8 cellular contexts compared by ENCODE assay signal in genomic region chr7:94696981-94697670, GRCh38. TPM values are rescaled to one million over a fixed set of nuclear protein-coding genes. Genes with fewer than 3 reads are reported as not detected.
DNase-seq lines count a peak whose midpoint lies in the region; ATAC-seq and TF ChIP-seq lines count a peak whose summit lies in the region.

No MANE protein-coding gene starts in this region.

- DNase-seq in HFFc6: peak; percentile 95
- peak; percentile 55 for DNase-seq in SW480 (ENCODE audit: low spot score)
- DNase-seq in left cardiac atrium: peak; percentile 42
- peak; percentile 95 for DNase-seq in stromal cell of bone marrow (ENCODE audit: low read depth)
- DNase-seq in HUDEP-2 (lab: John Stamatoyannopoulos, UW; ENCODE audit: unreplicated experiment in 76 of 76): no peak
- no peak for DNase-seq in activated CD4-positive, alpha-beta memory T cell treated with anti-CD3 and anti-CD28 coated beads, Interleukin-2, amount 10 ng/mL, durations not matched to agents 7 days and 5 days
- DNase-seq in GM23338 (ENCODE audit: low spot score): no peak
- DNase-seq in neural progenitor cell (ENCODE audit: low spot score): no peak

- H3K36me3 ChIP-seq in GM23338 (ENCODE audit: insufficient read depth) (no peaks in the 10 kb centered on the region), neural progenitor cell (no peaks in the 10 kb centered on the region)

- H3K27ac Mint-ChIP-seq in HFFc6 (peak overlapping the region; percentile 87), GM23338 (no peak overlapping the region), neural progenitor cell (no peak overlapping the region)
- no peak overlapping the region for H3K27ac Mint-ChIP-seq in activated CD4-positive, alpha-beta memory T cell treated with anti-CD3 and anti-CD28 coated beads, Interleukin-2, amount 10 ng/mL, durations not matched to agents 7 days and 5 days

- H3K4me1 ChIP-seq in GM23338 (ENCODE audit: insufficient read depth) (no peaks in the 10 kb centered on the region; the same call in 1 of the 2 replicates), neural progenitor cell (peaks cover 19% of the 10 kb centered on the region)

- POLR2A ChIA-PET in activated CD4-positive, alpha-beta memory T cell treated with anti-CD3 and anti-CD28 coated beads, Interleukin-2, amount 10 ng/mL, durations not matched to agents 7 days and 5 days (lab: Charles Lee): no interaction called here

- no peak overlapping the region for H3K9ac ChIP-seq in neural progenitor cell

- H3K27ac ChIP-seq in GM23338 (ENCODE audit: low read depth) (no peak overlapping the region), neural progenitor cell (no peak overlapping the region)

- H3K4me2 ChIP-seq in GM23338: no peak overlapping the region
- H3K4me2 ChIP-seq in neural progenitor cell: no peak overlapping the region

- TF ChIP-seq CTCF in HFFc6 (IDR thresholded peaks at IDR 0.05): no peak
- TF ChIP-seq CTCF in GM23338 (conservative IDR thresholded peaks at IDR 0.05; ENCODE audit: low read depth in 2 of 2): no peak
- no peak for TF ChIP-seq CTCF in neural progenitor cell (IDR thresholded peaks at IDR 0.05)

- no peaks in the 10 kb centered on the region for H3K9me2 ChIP-seq in GM23338 (ENCODE audit: insufficient read depth)

- intact Hi-C loops in left cardiac atrium (cut with DNase I): no loop called here

- H3K4me1 Mint-ChIP-seq in HFFc6 (ENCODE audit: low read depth) (peaks cover 35% of the 10 kb centered on the region), GM23338 (peaks cover 8% of the 10 kb centered on the region; the same call in 2 of the 3 replicates), neural progenitor cell (peaks cover 13% of the 10 kb centered on the region)
- H3K4me1 Mint-ChIP-seq in activated CD4-positive, alpha-beta memory T cell treated with anti-CD3 and anti-CD28 coated beads, Interleukin-2, amount 10 ng/mL, durations not matched to agents 7 days and 5 days: no peaks in the 10 kb centered on the region

- H2AFZ ChIP-seq in GM23338: no peak overlapping the region
- no peak overlapping the region for H2AFZ ChIP-seq in neural progenitor cell (replicated peaks)

- H3K4me3 Mint-ChIP-seq in HFFc6 (no peak overlapping the region), GM23338 (no peak overlapping the region), neural progenitor cell (no peak overlapping the region)
- H3K4me3 Mint-ChIP-seq in activated CD4-positive, alpha-beta memory T cell treated with anti-CD3 and anti-CD28 coated beads, Interleukin-2, amount 10 ng/mL, durations not matched to agents 7 days and 5 days: no peak overlapping the region

- H3K9me3 Mint-ChIP-seq in HFFc6 (no peaks in the 10 kb centered on the region), GM23338 (no peaks in the 10 kb centered on the region; the same call in 2 of the 3 replicates), neural progenitor cell (peaks cover 10% of the 10 kb centered on the region)
- H3K9me3 Mint-ChIP-seq in activated CD4-positive, alpha-beta memory T cell treated with anti-CD3 and anti-CD28 coated beads, Interleukin-2, amount 10 ng/mL, durations not matched to agents 7 days and 5 days: no peaks in the 10 kb centered on the region

- CTCF ChIA-PET in activated CD4-positive, alpha-beta memory T cell treated with anti-CD3 and anti-CD28 coated beads, Interleukin-2, amount 10 ng/mL, durations not matched to agents 7 days and 5 days (lab: Charles Lee): no interaction called here

- H3K4me3 ChIP-seq in GM23338 (no peak overlapping the region), neural progenitor cell (no peak overlapping the region)

- no peaks in the 10 kb centered on the region for H3K36me3 Mint-ChIP-seq in HFFc6 (ENCODE audit: low read depth)
- H3K36me3 Mint-ChIP-seq in activated CD4-positive, alpha-beta memory T cell treated with anti-CD3 and anti-CD28 coated beads, Interleukin-2, amount 10 ng/mL, durations not matched to agents 7 days and 5 days (ENCODE audit: low read depth): no peaks in the 10 kb centered on the region
- H3K36me3 Mint-ChIP-seq in GM23338 (ENCODE audit: low read depth): no peaks in the 10 kb centered on the region
- peaks cover 4% of the 10 kb centered on the region for H3K36me3 Mint-ChIP-seq in neural progenitor cell

- no peaks in the 10 kb centered on the region for H4K20me1 ChIP-seq in GM23338 (replicated peaks; ENCODE audit: insufficient read depth)
- H4K20me1 ChIP-seq in neural progenitor cell (ENCODE audit: low read depth): no peaks in the 10 kb centered on the region

- H3K27me3 Mint-ChIP-seq in HFFc6 (ENCODE audit: insufficient read depth): peaks cover 4% of the 10 kb centered on the region; the same call in 1 of the 2 replicates
- H3K27me3 Mint-ChIP-seq in activated CD4-positive, alpha-beta memory T cell treated with anti-CD3 and anti-CD28 coated beads, Interleukin-2, amount 10 ng/mL, durations not matched to agents 7 days and 5 days: no peaks in the 10 kb centered on the region
- no peaks in the 10 kb centered on the region for H3K27me3 Mint-ChIP-seq in GM23338 (ENCODE audit: insufficient read depth, low read depth, poor library complexity)
- no peaks in the 10 kb centered on the region for H3K27me3 Mint-ChIP-seq in neural progenitor cell (ENCODE audit: insufficient read depth, low read depth)

- H3F3A ChIP-seq in GM23338 (replicated peaks; ENCODE audit: low read depth) (no peaks in the 10 kb centered on the region), neural progenitor cell (ENCODE audit: low read depth) (peaks cover 3% of the 10 kb centered on the region)

- no peaks in the 10 kb centered on the region for H3K9me3 ChIP-seq in neural progenitor cell (ENCODE audit: low read depth)

- H3K27me3 ChIP-seq in GM23338 (ENCODE audit: insufficient read depth) (no peaks in the 10 kb centered on the region), neural progenitor cell (no peaks in the 10 kb centered on the region)

- ATAC-seq in left cardiac atrium (peak; percentile 96 to 99), GM23338 (no peak)

- no peaks in the 10 kb centered on the region for H3K79me2 ChIP-seq in GM23338 (replicated peaks; ENCODE audit: insufficient read depth)
- no peaks in the 10 kb centered on the region for H3K79me2 ChIP-seq in neural progenitor cell (ENCODE audit: low read depth)

TF ChIP-seq in GM23338, 12 proteins besides CTCF, POLR2A, EP300 and RAD21 (continues in another document):
- TF ChIP-seq ZNF114 (CRISPR knock-in tag; IDR thresholded peaks at IDR 0.05): no peak
- TF ChIP-seq CREB1 (CRISPR knock-in tag; IDR thresholded peaks at IDR 0.05; ENCODE audit: low read depth): no peak
- no peak for TF ChIP-seq EZH2phosphoT487 (IDR thresholded peaks at IDR 0.05; ENCODE audit: unreplicated experiment)
- no peak for TF ChIP-seq NANOG (IDR thresholded peaks at IDR 0.05; ENCODE audit: borderline replicate concordance)
- TF ChIP-seq JUNB (IDR thresholded peaks at IDR 0.05; ENCODE audit: unreplicated experiment): no peak
- TF ChIP-seq ZNF331 (CRISPR knock-in tag; IDR thresholded peaks at IDR 0.05; ENCODE audit: low read depth): no peak
- TF ChIP-seq STAT1 (IDR thresholded peaks at IDR 0.05; ENCODE audit: unreplicated experiment): no peak
- TF ChIP-seq, protein P1, sequence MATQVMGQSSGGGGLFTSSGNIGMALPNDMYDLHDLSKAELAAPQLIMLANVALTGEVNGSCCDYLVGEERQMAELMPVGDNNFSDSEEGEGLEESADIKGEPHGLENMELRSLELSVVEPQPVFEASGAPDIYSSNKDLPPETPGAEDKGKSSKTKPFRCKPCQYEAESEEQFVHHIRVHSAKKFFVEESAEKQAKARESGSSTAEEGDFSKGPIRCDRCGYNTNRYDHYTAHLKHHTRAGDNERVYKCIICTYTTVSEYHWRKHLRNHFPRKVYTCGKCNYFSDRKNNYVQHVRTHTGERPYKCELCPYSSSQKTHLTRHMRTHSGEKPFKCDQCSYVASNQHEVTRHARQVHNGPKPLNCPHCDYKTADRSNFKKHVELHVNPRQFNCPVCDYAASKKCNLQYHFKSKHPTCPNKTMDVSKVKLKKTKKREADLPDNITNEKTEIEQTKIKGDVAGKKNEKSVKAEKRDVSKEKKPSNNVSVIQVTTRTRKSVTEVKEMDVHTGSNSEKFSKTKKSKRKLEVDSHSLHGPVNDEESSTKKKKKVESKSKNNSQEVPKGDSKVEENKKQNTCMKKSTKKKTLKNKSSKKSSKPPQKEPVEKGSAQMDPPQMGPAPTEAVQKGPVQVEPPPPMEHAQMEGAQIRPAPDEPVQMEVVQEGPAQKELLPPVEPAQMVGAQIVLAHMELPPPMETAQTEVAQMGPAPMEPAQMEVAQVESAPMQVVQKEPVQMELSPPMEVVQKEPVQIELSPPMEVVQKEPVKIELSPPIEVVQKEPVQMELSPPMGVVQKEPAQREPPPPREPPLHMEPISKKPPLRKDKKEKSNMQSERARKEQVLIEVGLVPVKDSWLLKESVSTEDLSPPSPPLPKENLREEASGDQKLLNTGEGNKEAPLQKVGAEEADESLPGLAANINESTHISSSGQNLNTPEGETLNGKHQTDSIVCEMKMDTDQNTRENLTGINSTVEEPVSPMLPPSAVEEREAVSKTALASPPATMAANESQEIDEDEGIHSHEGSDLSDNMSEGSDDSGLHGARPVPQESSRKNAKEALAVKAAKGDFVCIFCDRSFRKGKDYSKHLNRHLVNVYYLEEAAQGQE (IDR thresholded peaks at IDR 0.05; ENCODE audit: unreplicated experiment): no peak

RNA-seq across cellular contexts. Expression of gene SGCE, which starts 41.2 kb away (rescaled TPM):
- 10 to 100 TPM; 30.2 to 52.7 (median 49.0) TPM for total RNA-seq in HFFc6 (2021; fragmentation: NEBNext Ultra II Directional; extraction: Animal tissue kit (Norgen Biotek cat#: 25700))
- total RNA-seq in left cardiac atrium (10 to 100 TPM; 40.7 to 42.9 TPM), neural progenitor cell (ENCODE audit: low replicate concordance) (74.1 and 169 TPM in 2 replicates)
- under 1 TPM; 0.90 to 0.93 TPM for total RNA-seq in activated CD4-positive, alpha-beta memory T cell treated with anti-CD3 and anti-CD28 coated beads, Interleukin-2, amount 10 ng/mL, durations not matched to agents 7 days and 5 days
- total RNA-seq in GM23338 (2014; rRNA removed; shearing (Covaris generic)): 46.1 and 52.1 TPM in 2 replicates
- polyA plus RNA-seq in GM23338 (2016; fragmentation: Nextera tagmentation; extraction: Ambion mirVana): 53.5 and 54.8 TPM in 2 replicates

Comparison
In these comparisons a context has a peak if more than half of its experiments do, and no peak if none do; other contexts are left out.
1. DNase-seq: peak in HFFc6 (single experiment), SW480 (single experiment), left cardiac atrium (single experiment) and stromal cell of bone marrow (single experiment); none in HUDEP-2 (0 of 76), activated CD4-positive, alpha-beta memory T cell treated with anti-CD3 and anti-CD28 coated beads, Interleukin-2, amount 10 ng/mL, durations not matched to agents 7 days and 5 days (single experiment), GM23338 (single experiment) and neural progenitor cell (single experiment).
2. RNA of gene SGCE, which starts 41.2 kb away (total RNA-seq): 74.1 to 169 TPM in neural progenitor cell, 30.2 to 52.7 TPM in HFFc6, 46.1 to 52.1 TPM in GM23338 and 40.7 to 42.9 TPM in left cardiac atrium; 0.90 to 0.93 TPM in activated CD4-positive, alpha-beta memory T cell treated with anti-CD3 and anti-CD28 coated beads, Interleukin-2, amount 10 ng/mL, durations not matched to agents 7 days and 5 days; every median in the first group is over 10 times any median in the second.